In genomic region chr11:32023370-32023964, GRCh38 we compare ENCODE assay signal across 20 cellular contexts.
DNase-seq lines count a peak whose midpoint lies in the region; ATAC-seq and TF ChIP-seq lines count a peak whose summit lies in the region.
"Had no signal": no experiment of that assay in that cellular context is flagged by ENCODE, and none has a peak within 500 bp of the region (broad histone marks: within the 10 kb centered on the region; RNA-seq: fewer than 3 reads in every experiment).

No MANE protein-coding gene starts in this region.

- peaks cover 8% of the 10 kb centered on the region for H3K4me1 Mint-ChIP-seq in neural progenitor cell
- H3K4me1 Mint-ChIP-seq in activated CD8-positive, alpha-beta memory T cell treated with anti-CD3 and anti-CD28 coated beads, Interleukin-2, amount 10 ng/mL, durations not matched to agents 7 days and 5 days, result no peaks in the 10 kb centered on the region

- H3K4me3 ChIP-seq in dorsolateral prefrontal cortex (peak overlapping the region in 13 of 59 donors; percentile 4 to 35 (median 17)), neural progenitor cell (no peak overlapping the region), H7 (ENCODE audit: insufficient read depth, low read depth, low read length) (no peak overlapping the region)
- H3K4me3 ChIP-seq: BLaER1 treated with 17β-estradiol and CSF1 and Interleukin-3, amounts not matched to agents 10 nM and 100 nM; GM12878; SJSA1 had no signal

- H3K9me3 Mint-ChIP-seq in neural progenitor cell, result no peaks in the 10 kb centered on the region
- no peaks in the 10 kb centered on the region for H3K9me3 Mint-ChIP-seq in activated CD8-positive, alpha-beta memory T cell treated with anti-CD3 and anti-CD28 coated beads, Interleukin-2, amount 10 ng/mL, durations not matched to agents 7 days and 5 days (ENCODE audit: low read depth)

- H4K20me1 ChIP-seq in neural progenitor cell (ENCODE audit: low read depth), result no peaks in the 10 kb centered on the region
- H4K20me1 ChIP-seq: BLaER1 treated with 17β-estradiol and CSF1 and Interleukin-3, amounts not matched to agents 10 nM and 100 nM had no signal

- H3K79me2 ChIP-seq in neural progenitor cell (ENCODE audit: low read depth), result no peaks in the 10 kb centered on the region

- no peaks in the 10 kb centered on the region for H3K36me3 ChIP-seq in neural progenitor cell
- H3K36me3 ChIP-seq in H7 (replicated peaks; ENCODE audit: control insufficient read depth, insufficient read depth, low read length), result no peaks in the 10 kb centered on the region
- H3K36me3 ChIP-seq: BLaER1 treated with 17β-estradiol and CSF1 and Interleukin-3, amounts not matched to agents 10 nM and 100 nM; SJSA1 had no signal

- no peak overlapping the region for H3K4me3 Mint-ChIP-seq in neural progenitor cell
- no peak overlapping the region for H3K4me3 Mint-ChIP-seq in activated CD8-positive, alpha-beta memory T cell treated with anti-CD3 and anti-CD28 coated beads, Interleukin-2, amount 10 ng/mL, durations not matched to agents 7 days and 5 days
- H3K4me3 Mint-ChIP-seq: CD8-positive, alpha-beta T cell had no signal

- peaks cover 0 to 23% (median 0%) of the 10 kb centered on the region in 45 donors for H3K27me3 ChIP-seq in dorsolateral prefrontal cortex
- H3K27me3 ChIP-seq in neural progenitor cell, result no peaks in the 10 kb centered on the region
- no peaks in the 10 kb centered on the region for H3K27me3 ChIP-seq in H7 (ENCODE audit: control insufficient read depth, insufficient read depth, low read length)
- H3K27me3 ChIP-seq: BLaER1 treated with 17β-estradiol and CSF1 and Interleukin-3, amounts not matched to agents 10 nM and 100 nM; SJSA1 had no signal

- no peak overlapping the region for H3K4me2 ChIP-seq in neural progenitor cell
- H3K4me2 ChIP-seq: BLaER1 treated with 17β-estradiol and CSF1 and Interleukin-3, amounts not matched to agents 10 nM and 100 nM; KMS-11 had no signal

- peak overlapping the region; percentile 57 for H2AFZ ChIP-seq in neural progenitor cell (replicated peaks)

- no peak overlapping the region for H3K9ac ChIP-seq in neural progenitor cell
- H3K9ac ChIP-seq: BLaER1 treated with 17β-estradiol and CSF1 and Interleukin-3, amounts not matched to agents 10 nM and 100 nM; KMS-11 had no signal

- H3K36me3 Mint-ChIP-seq in neural progenitor cell, result no peaks in the 10 kb centered on the region
- H3K36me3 Mint-ChIP-seq in activated CD8-positive, alpha-beta memory T cell treated with anti-CD3 and anti-CD28 coated beads, Interleukin-2, amount 10 ng/mL, durations not matched to agents 7 days and 5 days, result no peaks in the 10 kb centered on the region
- H3K36me3 Mint-ChIP-seq: CD8-positive, alpha-beta T cell had no signal

- ATAC-seq in sciatic nerve (peak; percentile 61), GM19324 (IDR thresholded peaks at IDR 0.05; ENCODE audit: low FRiP score, unreplicated experiment) (no peak), GM18520 (IDR thresholded peaks at IDR 0.05; ENCODE audit: unreplicated experiment) (no peak)
- ATAC-seq in activated CD8-positive, alpha-beta memory T cell treated with anti-CD3 and anti-CD28 coated beads, Interleukin-2, amount 10 ng/mL, durations not matched to agents 7 days and 5 days, result no peak
- ATAC-seq: CD8-positive, alpha-beta T cell; GM12878; Panc1 had no signal

- H3F3A ChIP-seq in neural progenitor cell (ENCODE audit: low read depth), result no peaks in the 10 kb centered on the region

- CTCF ChIA-PET in activated CD8-positive, alpha-beta memory T cell treated with anti-CD3 and anti-CD28 coated beads, Interleukin-2, amount 10 ng/mL, durations not matched to agents 7 days and 5 days (lab: Charles Lee), result no interaction called here

- H3K27me3 Mint-ChIP-seq in neural progenitor cell (ENCODE audit: insufficient read depth, low read depth), result peaks cover 5% of the 10 kb centered on the region
- H3K27me3 Mint-ChIP-seq in activated CD8-positive, alpha-beta memory T cell treated with anti-CD3 and anti-CD28 coated beads, Interleukin-2, amount 10 ng/mL, durations not matched to agents 7 days and 5 days, result peaks cover 14% of the 10 kb centered on the region

- DNase-seq in dorsolateral prefrontal cortex, result peak in 8 of 10 donors; percentile 33 to 70 (median 53)
- no peak for DNase-seq in neural progenitor cell (ENCODE audit: low spot score)
- no peak for DNase-seq in sciatic nerve (ENCODE audit: low spot score)
- no peak for DNase-seq in activated CD8-positive, alpha-beta memory T cell treated with anti-CD3 and anti-CD28 coated beads, Interleukin-2, amount 10 ng/mL, durations not matched to agents 7 days and 5 days
- no peak for DNase-seq in H7
- DNase-seq: Calu3; CD8-positive, alpha-beta T cell; GOT3; MV-4-11; NCI-H187 treated with DMSO at 0.1 percent for 48 hours; NCI-H226; NCI-H526 had no signal

- H3K27ac Mint-ChIP-seq in neural progenitor cell, result no peak overlapping the region
- no peak overlapping the region for H3K27ac Mint-ChIP-seq in activated CD8-positive, alpha-beta memory T cell treated with anti-CD3 and anti-CD28 coated beads, Interleukin-2, amount 10 ng/mL, durations not matched to agents 7 days and 5 days
- H3K27ac Mint-ChIP-seq: CD8-positive, alpha-beta T cell had no signal

- intact Hi-C loops in dorsolateral prefrontal cortex (cut with DNase I), result no loop called here
- intact Hi-C loops in sciatic nerve (cut with DNase I), result no loop called here

- TF ChIP-seq CTCF in dorsolateral prefrontal cortex (IDR thresholded peaks at IDR 0.05 in 54 of 56, conservative IDR thresholded peaks at IDR 0.05 in 2 of 56; ENCODE audit: low read depth in 1 of 56, partially characterized antibody in 56 of 56) (no peak), neural progenitor cell (IDR thresholded peaks at IDR 0.05) (no peak)

- peaks cover 4% of the 10 kb centered on the region for H3K9me3 ChIP-seq in neural progenitor cell (ENCODE audit: low read depth)
- H3K9me3 ChIP-seq: SJSA1 had no signal

- H3K4me1 ChIP-seq in neural progenitor cell, result no peaks in the 10 kb centered on the region
- H3K4me1 ChIP-seq: SJSA1 had no signal

- H3K27ac ChIP-seq in angular gyrus (ENCODE audit: low read depth, low read length) (peak overlapping the region; percentile 24), dorsolateral prefrontal cortex (peak overlapping the region in 25 of 59 donors; percentile 3 to 75 (median 44)), neural progenitor cell (no peak overlapping the region)
- H3K27ac ChIP-seq: BLaER1 treated with 17β-estradiol and CSF1 and Interleukin-3, amounts not matched to agents 10 nM and 100 nM; KMS-11; SJSA1 had no signal

Comparison
In these comparisons a context has a peak if more than half of its experiments do, and no peak if none do; other contexts are left out.
1. DNase-seq: peak in dorsolateral prefrontal cortex (8 of 10); none in neural progenitor cell (single experiment), sciatic nerve (single experiment), activated CD8-positive, alpha-beta memory T cell treated with anti-CD3 and anti-CD28 coated beads, Interleukin-2, amount 10 ng/mL, durations not matched to agents 7 days and 5 days (single experiment) and H7 (single experiment).